ENCODE assay signal across 9 cellular contexts in the genomic region with DNA sequence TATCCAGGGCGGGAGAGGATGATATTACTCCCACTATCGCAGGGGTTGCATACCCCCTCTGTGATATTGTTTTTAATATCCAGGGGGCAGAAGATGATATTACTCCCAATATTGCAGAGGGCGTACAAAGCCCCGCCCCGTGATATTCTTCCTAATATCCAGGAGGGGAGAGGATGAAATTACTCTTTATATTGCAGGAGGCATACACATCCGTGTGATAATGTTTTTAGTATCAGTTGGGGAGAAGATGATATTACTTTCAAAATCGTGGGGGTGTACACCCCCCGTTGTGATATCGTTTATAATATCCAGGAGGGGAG. TPM values are rescaled to one million over a fixed set of nuclear protein-coding genes. Genes with fewer than 3 reads are reported as not detected.
DNase-seq lines count a peak whose midpoint lies in the region; ATAC-seq and TF ChIP-seq lines count a peak whose summit lies in the region.
"Had no signal": no experiment of that assay in that cellular context is flagged by ENCODE, and none has a peak within 500 bp of the region (broad histone marks: within the 10 kb centered on the region; RNA-seq: fewer than 3 reads in every experiment).

No MANE protein-coding gene starts in this region.

- H3K79me2 ChIP-seq in SK-N-SH (ENCODE audit: insufficient read depth) (no peaks in the 10 kb centered on the region), fibroblast of lung (ENCODE audit: control insufficient read depth, insufficient read depth, low read length) (no peaks in the 10 kb centered on the region)

- peaks cover 11% of the 10 kb centered on the region for H3K27me3 Mint-ChIP-seq in activated naive CD4-positive, alpha-beta T cell treated with anti-CD3 and anti-CD28 coated beads for 36 hours (ENCODE audit: low read depth)
- H3K27me3 Mint-ChIP-seq in stimulated activated naive CD8-positive, alpha-beta T cell treated with anti-CD3 and anti-CD28 coated beads, Interleukin-15, amount 100 ng/mL, for 72 hours: peaks cover 38% of the 10 kb centered on the region

- peak overlapping the region; percentile 18 to 53; a peak in 2 of 4 replicates for H3K4me3 ChIP-seq in SK-N-SH (ENCODE audit: low read depth in 2 of 2, low read length in 1 of 2)
- H3K4me3 ChIP-seq in fibroblast of lung (replicated peaks in 1 of 4; ENCODE audit: control extremely low read depth in 1 of 4, insufficient read depth in 1 of 4, low read depth in 3 of 4, low read length in 4 of 4): peak overlapping the region in 2 of 4 experiments; percentile 9 to 32

- no peak for DNase-seq in activated naive CD4-positive, alpha-beta T cell treated with anti-CD3 and anti-CD28 coated beads for 36 hours
- no peak for DNase-seq in activated naive CD4-positive, alpha-beta T cell treated with anti-CD3 and anti-CD28 coated beads, Interleukin-2, amount 50 U/mL, for 72 hours (ENCODE audit: low spot score in 2 of 2)
- DNase-seq in SK-N-SH: no peak
- no peak for DNase-seq in fibroblast of lung (ENCODE audit: low read depth in 2 of 2)
- no peak for DNase-seq in stimulated activated naive CD8-positive, alpha-beta T cell treated with anti-CD3 and anti-CD28 coated beads, Interleukin-15, amount 100 ng/mL, for 72 hours
- no peak for DNase-seq in HCEC 1CT
- DNase-seq: C1 segment of cervical spinal cord had no signal

- H3K4me2 ChIP-seq in SK-N-SH: peak overlapping the region; percentile 67
- peak overlapping the region; percentile 51 for H3K4me2 ChIP-seq in fibroblast of lung (ENCODE audit: extremely low read depth, insufficient read depth, low read length)

- H3K27ac ChIP-seq in SK-N-SH (ENCODE audit: low read depth in 2 of 2, low read length in 1 of 2) (no peak overlapping the region), fibroblast of lung (ENCODE audit: insufficient read depth, low read length) (no peak overlapping the region)

- WGBS in SK-N-SH (ENCODE audit: low lambda C conversion rate): 12% methylated on average over 9 of the region's 9 CpGs

- TF ChIP-seq CTCF in SK-N-SH (IDR thresholded peaks at IDR 0.05) (no peak), fibroblast of lung (conservative IDR thresholded peaks at IDR 0.05 in 1 of 2, IDR thresholded peaks at IDR 0.05 in 1 of 2; ENCODE audit: low read depth in 1 of 2, low read length in 2 of 2) (no peak)

- no peak for TF ChIP-seq EP300 in SK-N-SH (IDR thresholded peaks at IDR 0.05; ENCODE audit: borderline replicate concordance in 1 of 2, low read depth in 1 of 2, low read length in 1 of 2)

- H3K9me3 ChIP-seq in SK-N-SH: no peaks in the 10 kb centered on the region
- H3K9me3 ChIP-seq in fibroblast of lung (ENCODE audit: control insufficient read depth, insufficient read depth, low read depth, low read length): no peaks in the 10 kb centered on the region

- CTCF ChIA-PET in activated naive CD4-positive, alpha-beta T cell treated with anti-CD3 and anti-CD28 coated beads for 36 hours (lab: Charles Lee): interaction anchor here (0.9 kb wide), 1 partner anchor 157 kb away, joined by 3 read pairs; no protein-coding TSS in a partner anchor
- CTCF ChIA-PET in SK-N-SH (lab: Yijun Ruan, JAX): no interaction called here

- no peaks in the 10 kb centered on the region for H3K9me3 Mint-ChIP-seq in activated naive CD4-positive, alpha-beta T cell treated with anti-CD3 and anti-CD28 coated beads for 36 hours
- no peaks in the 10 kb centered on the region for H3K9me3 Mint-ChIP-seq in activated naive CD4-positive, alpha-beta T cell treated with anti-CD3 and anti-CD28 coated beads, Interleukin-2, amount 50 U/mL, for 72 hours
- H3K9me3 Mint-ChIP-seq in stimulated activated naive CD8-positive, alpha-beta T cell treated with anti-CD3 and anti-CD28 coated beads, Interleukin-15, amount 100 ng/mL, for 72 hours: peaks cover 5 to 7% of the 10 kb centered on the region in 2 donors

- H3K27ac Mint-ChIP-seq in activated naive CD4-positive, alpha-beta T cell treated with anti-CD3 and anti-CD28 coated beads for 36 hours: peak overlapping the region; percentile 63
- peak overlapping the region in 1 of 2 donors; percentile 77 for H3K27ac Mint-ChIP-seq in activated naive CD4-positive, alpha-beta T cell treated with anti-CD3 and anti-CD28 coated beads, Interleukin-2, amount 50 U/mL, for 72 hours
- peak overlapping the region in 1 of 2 donors; percentile 97 for H3K27ac Mint-ChIP-seq in stimulated activated naive CD8-positive, alpha-beta T cell treated with anti-CD3 and anti-CD28 coated beads, Interleukin-15, amount 100 ng/mL, for 72 hours

- no peak for ATAC-seq in activated naive CD4-positive, alpha-beta T cell treated with anti-CD3 and anti-CD28 coated beads, Interleukin-2, amount 50 U/mL, for 72 hours
- no peak for ATAC-seq in stimulated activated naive CD8-positive, alpha-beta T cell treated with anti-CD3 and anti-CD28 coated beads, Interleukin-15, amount 100 ng/mL, for 72 hours
- ATAC-seq in HG03457 (IDR thresholded peaks at IDR 0.05; ENCODE audit: unreplicated experiment): no peak
- no peak for ATAC-seq in HG02885 (IDR thresholded peaks at IDR 0.05; ENCODE audit: poor library complexity, unreplicated experiment)

- H3K9me2 ChIP-seq in SK-N-SH: no peaks in the 10 kb centered on the region

- no peaks in the 10 kb centered on the region for H3K36me3 Mint-ChIP-seq in activated naive CD4-positive, alpha-beta T cell treated with anti-CD3 and anti-CD28 coated beads for 36 hours (ENCODE audit: low read depth)
- H3K36me3 Mint-ChIP-seq in activated naive CD4-positive, alpha-beta T cell treated with anti-CD3 and anti-CD28 coated beads, Interleukin-2, amount 50 U/mL, for 72 hours: no peaks in the 10 kb centered on the region

- intact Hi-C loops in activated naive CD4-positive, alpha-beta T cell treated with anti-CD3 and anti-CD28 coated beads for 36 hours (cut with micrococcal nuclease): loop anchor here (1.0 to 2.0 kb wide), 5 partner anchors 53 to 156 kb away; partner anchors contain the start of gene OXA1L

- H3K4me1 ChIP-seq in SK-N-SH (ENCODE audit: control insufficient read depth in 1 of 2, insufficient read depth in 2 of 2, low read depth in 1 of 2, low read length in 1 of 2): no peaks in the 10 kb centered on the region
- no peaks in the 10 kb centered on the region for H3K4me1 ChIP-seq in fibroblast of lung (ENCODE audit: control insufficient read depth, extremely low read depth, insufficient read depth, low read length)

- H3K36me3 ChIP-seq in SK-N-SH (replicated peaks in 1 of 2; ENCODE audit: control insufficient read depth in 1 of 2, insufficient read depth in 2 of 2, low read length in 1 of 2) (no peaks in the 10 kb centered on the region), fibroblast of lung (ENCODE audit: control insufficient read depth, insufficient read depth, low read length) (no peaks in the 10 kb centered on the region)

- no peak overlapping the region for H3K9ac ChIP-seq in SK-N-SH
- no peak overlapping the region for H3K9ac ChIP-seq in fibroblast of lung (ENCODE audit: insufficient read depth, low read length)

- POLR2A ChIA-PET in SK-N-SH (lab: Yijun Ruan, JAX): no interaction called here

- H3K4me1 Mint-ChIP-seq in activated naive CD4-positive, alpha-beta T cell treated with anti-CD3 and anti-CD28 coated beads for 36 hours (ENCODE audit: low read depth): peaks cover 13% of the 10 kb centered on the region
- H3K4me1 Mint-ChIP-seq in stimulated activated naive CD8-positive, alpha-beta T cell treated with anti-CD3 and anti-CD28 coated beads, Interleukin-15, amount 100 ng/mL, for 72 hours: peaks cover 19% of the 10 kb centered on the region

- TF ChIP-seq RAD21 in SK-N-SH (IDR thresholded peaks at IDR 0.05; ENCODE audit: low read length): no peak

- H3F3A ChIP-seq in SK-N-SH (replicated peaks; ENCODE audit: insufficient read depth): no peaks in the 10 kb centered on the region

- H3K27me3 ChIP-seq in SK-N-SH (ENCODE audit: insufficient read depth) (peaks cover 40% of the 10 kb centered on the region), fibroblast of lung (ENCODE audit: control insufficient read depth, insufficient read depth, low read length) (no peaks in the 10 kb centered on the region)

- H4K20me1 ChIP-seq in SK-N-SH (ENCODE audit: insufficient read depth) (no peaks in the 10 kb centered on the region), fibroblast of lung (ENCODE audit: control insufficient read depth, extremely low read depth, insufficient read depth, low read length) (no peaks in the 10 kb centered on the region)

- H3K4me3 Mint-ChIP-seq in activated naive CD4-positive, alpha-beta T cell treated with anti-CD3 and anti-CD28 coated beads for 36 hours: peak overlapping the region; percentile 84
- H3K4me3 Mint-ChIP-seq in stimulated activated naive CD8-positive, alpha-beta T cell treated with anti-CD3 and anti-CD28 coated beads, Interleukin-15, amount 100 ng/mL, for 72 hours: peak overlapping the region; percentile 84 to 94

- H2AFZ ChIP-seq in SK-N-SH (ENCODE audit: low read depth) (peak overlapping the region; percentile 68), fibroblast of lung (ENCODE audit: low read length) (peak overlapping the region; percentile 68)

TF ChIP-seq in SK-N-SH, 30 proteins besides CTCF, POLR2A, EP300 and RAD21 (continues in another document):
- TF ChIP-seq MEF2A (IDR thresholded peaks at IDR 0.05; ENCODE audit: borderline replicate concordance, low read depth) (no peak), RFX5 (IDR thresholded peaks at IDR 0.05; ENCODE audit: low read length) (no peak), TCF12 (IDR thresholded peaks at IDR 0.05) (no peak), FOXJ3 (CRISPR knock-in tag; IDR thresholded peaks at IDR 0.05) (no peak), FOSL2 (IDR thresholded peaks at IDR 0.05; ENCODE audit: borderline replicate concordance, low read depth) (no peak), SMC3 (IDR thresholded peaks at IDR 0.05; ENCODE audit: low read depth, low read length) (no peak)

RNA-seq across cellular contexts. Expression of gene OXA1L, which starts 52.9 kb away (rescaled TPM):
- total RNA-seq in activated naive CD4-positive, alpha-beta T cell treated with anti-CD3 and anti-CD28 coated beads for 36 hours: 100 to 1,000 TPM; 149 to 152 TPM
- total RNA-seq in activated naive CD4-positive, alpha-beta T cell treated with anti-CD3 and anti-CD28 coated beads, Interleukin-2, amount 50 U/mL, for 72 hours: 100 to 1,000 TPM; 176 to 178 TPM
- polyA plus RNA-seq in SK-N-SH (2012; rRNA removed) (119 and 133 TPM in 2 replicates), fibroblast of lung (141 and 159 TPM in 2 replicates)
- 82.3 and 93.3 TPM in 2 replicates for polyA plus RNA-seq in SK-N-SH (2012; cell fraction: cytosol; rRNA removed)
- 155 and 283 TPM in 2 replicates for polyA plus RNA-seq in SK-N-SH (2012; cell fraction: nucleus; rRNA removed)
- 66.5 and 67.2 TPM in 2 replicates for total RNA-seq in fibroblast of lung
- polyA plus RNA-seq in fibroblast of lung (2012): 102 and 115 TPM in 2 replicates
- polyA minus RNA-seq in fibroblast of lung (ENCODE audit: low replicate concordance): 135 and 178 TPM in 2 replicates
